ENCODE assay signal across 1 cellular context in the genomic region with DNA sequence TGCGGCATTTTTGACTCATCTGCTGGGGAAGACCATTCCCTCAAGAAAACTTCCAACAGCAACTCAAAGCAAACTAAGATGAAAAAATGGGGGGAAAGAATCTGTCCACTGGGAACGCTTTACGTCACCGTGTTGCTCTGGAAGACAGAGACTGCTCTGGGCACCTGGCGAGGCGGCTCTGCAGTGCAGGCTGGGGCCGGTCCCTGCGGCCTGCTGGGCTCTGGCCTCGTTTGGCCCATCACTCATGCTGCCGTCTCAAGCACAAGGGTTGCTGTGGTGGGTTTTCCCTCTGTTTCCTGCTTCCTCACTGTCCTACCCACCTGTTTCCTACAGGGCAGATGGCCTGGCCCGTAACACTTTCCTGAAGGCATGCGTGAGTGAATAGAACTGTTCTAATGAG.
TF ChIP-seq lines count a peak whose summit lies in the region.

No MANE protein-coding gene starts in this region.

TF ChIP-seq in GM23338, 12 proteins besides CTCF, POLR2A, EP300 and RAD21:
- TF ChIP-seq REST (IDR thresholded peaks at IDR 0.05; ENCODE audit: unreplicated experiment), result no peak
- TF ChIP-seq JUNB (IDR thresholded peaks at IDR 0.05; ENCODE audit: unreplicated experiment), result no peak
- TF ChIP-seq EZH2 (IDR thresholded peaks at IDR 0.05; ENCODE audit: low read depth, unreplicated experiment), result no peak
- TF ChIP-seq, protein P1, sequence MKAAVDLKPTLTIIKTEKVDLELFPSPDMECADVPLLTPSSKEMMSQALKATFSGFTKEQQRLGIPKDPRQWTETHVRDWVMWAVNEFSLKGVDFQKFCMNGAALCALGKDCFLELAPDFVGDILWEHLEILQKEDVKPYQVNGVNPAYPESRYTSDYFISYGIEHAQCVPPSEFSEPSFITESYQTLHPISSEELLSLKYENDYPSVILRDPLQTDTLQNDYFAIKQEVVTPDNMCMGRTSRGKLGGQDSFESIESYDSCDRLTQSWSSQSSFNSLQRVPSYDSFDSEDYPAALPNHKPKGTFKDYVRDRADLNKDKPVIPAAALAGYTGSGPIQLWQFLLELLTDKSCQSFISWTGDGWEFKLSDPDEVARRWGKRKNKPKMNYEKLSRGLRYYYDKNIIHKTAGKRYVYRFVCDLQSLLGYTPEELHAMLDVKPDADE (IDR thresholded peaks at IDR 0.05), result no peak
- TF ChIP-seq NANOG (IDR thresholded peaks at IDR 0.05; ENCODE audit: borderline replicate concordance), result no peak
- no peak for TF ChIP-seq EZH2phosphoT487 (IDR thresholded peaks at IDR 0.05; ENCODE audit: unreplicated experiment)
- no peak for TF ChIP-seq ZNF331 (CRISPR knock-in tag; IDR thresholded peaks at IDR 0.05; ENCODE audit: low read depth)
- TF ChIP-seq ZNF114 (CRISPR knock-in tag; IDR thresholded peaks at IDR 0.05), result no peak
- TF ChIP-seq STAT1 (IDR thresholded peaks at IDR 0.05; ENCODE audit: unreplicated experiment), result no peak
- TF ChIP-seq POLR2AphosphoS5 (IDR thresholded peaks at IDR 0.05; ENCODE audit: low read depth), result no peak
- no peak for TF ChIP-seq CREB1 (CRISPR knock-in tag; IDR thresholded peaks at IDR 0.05; ENCODE audit: low read depth)
- TF ChIP-seq, protein P2, sequence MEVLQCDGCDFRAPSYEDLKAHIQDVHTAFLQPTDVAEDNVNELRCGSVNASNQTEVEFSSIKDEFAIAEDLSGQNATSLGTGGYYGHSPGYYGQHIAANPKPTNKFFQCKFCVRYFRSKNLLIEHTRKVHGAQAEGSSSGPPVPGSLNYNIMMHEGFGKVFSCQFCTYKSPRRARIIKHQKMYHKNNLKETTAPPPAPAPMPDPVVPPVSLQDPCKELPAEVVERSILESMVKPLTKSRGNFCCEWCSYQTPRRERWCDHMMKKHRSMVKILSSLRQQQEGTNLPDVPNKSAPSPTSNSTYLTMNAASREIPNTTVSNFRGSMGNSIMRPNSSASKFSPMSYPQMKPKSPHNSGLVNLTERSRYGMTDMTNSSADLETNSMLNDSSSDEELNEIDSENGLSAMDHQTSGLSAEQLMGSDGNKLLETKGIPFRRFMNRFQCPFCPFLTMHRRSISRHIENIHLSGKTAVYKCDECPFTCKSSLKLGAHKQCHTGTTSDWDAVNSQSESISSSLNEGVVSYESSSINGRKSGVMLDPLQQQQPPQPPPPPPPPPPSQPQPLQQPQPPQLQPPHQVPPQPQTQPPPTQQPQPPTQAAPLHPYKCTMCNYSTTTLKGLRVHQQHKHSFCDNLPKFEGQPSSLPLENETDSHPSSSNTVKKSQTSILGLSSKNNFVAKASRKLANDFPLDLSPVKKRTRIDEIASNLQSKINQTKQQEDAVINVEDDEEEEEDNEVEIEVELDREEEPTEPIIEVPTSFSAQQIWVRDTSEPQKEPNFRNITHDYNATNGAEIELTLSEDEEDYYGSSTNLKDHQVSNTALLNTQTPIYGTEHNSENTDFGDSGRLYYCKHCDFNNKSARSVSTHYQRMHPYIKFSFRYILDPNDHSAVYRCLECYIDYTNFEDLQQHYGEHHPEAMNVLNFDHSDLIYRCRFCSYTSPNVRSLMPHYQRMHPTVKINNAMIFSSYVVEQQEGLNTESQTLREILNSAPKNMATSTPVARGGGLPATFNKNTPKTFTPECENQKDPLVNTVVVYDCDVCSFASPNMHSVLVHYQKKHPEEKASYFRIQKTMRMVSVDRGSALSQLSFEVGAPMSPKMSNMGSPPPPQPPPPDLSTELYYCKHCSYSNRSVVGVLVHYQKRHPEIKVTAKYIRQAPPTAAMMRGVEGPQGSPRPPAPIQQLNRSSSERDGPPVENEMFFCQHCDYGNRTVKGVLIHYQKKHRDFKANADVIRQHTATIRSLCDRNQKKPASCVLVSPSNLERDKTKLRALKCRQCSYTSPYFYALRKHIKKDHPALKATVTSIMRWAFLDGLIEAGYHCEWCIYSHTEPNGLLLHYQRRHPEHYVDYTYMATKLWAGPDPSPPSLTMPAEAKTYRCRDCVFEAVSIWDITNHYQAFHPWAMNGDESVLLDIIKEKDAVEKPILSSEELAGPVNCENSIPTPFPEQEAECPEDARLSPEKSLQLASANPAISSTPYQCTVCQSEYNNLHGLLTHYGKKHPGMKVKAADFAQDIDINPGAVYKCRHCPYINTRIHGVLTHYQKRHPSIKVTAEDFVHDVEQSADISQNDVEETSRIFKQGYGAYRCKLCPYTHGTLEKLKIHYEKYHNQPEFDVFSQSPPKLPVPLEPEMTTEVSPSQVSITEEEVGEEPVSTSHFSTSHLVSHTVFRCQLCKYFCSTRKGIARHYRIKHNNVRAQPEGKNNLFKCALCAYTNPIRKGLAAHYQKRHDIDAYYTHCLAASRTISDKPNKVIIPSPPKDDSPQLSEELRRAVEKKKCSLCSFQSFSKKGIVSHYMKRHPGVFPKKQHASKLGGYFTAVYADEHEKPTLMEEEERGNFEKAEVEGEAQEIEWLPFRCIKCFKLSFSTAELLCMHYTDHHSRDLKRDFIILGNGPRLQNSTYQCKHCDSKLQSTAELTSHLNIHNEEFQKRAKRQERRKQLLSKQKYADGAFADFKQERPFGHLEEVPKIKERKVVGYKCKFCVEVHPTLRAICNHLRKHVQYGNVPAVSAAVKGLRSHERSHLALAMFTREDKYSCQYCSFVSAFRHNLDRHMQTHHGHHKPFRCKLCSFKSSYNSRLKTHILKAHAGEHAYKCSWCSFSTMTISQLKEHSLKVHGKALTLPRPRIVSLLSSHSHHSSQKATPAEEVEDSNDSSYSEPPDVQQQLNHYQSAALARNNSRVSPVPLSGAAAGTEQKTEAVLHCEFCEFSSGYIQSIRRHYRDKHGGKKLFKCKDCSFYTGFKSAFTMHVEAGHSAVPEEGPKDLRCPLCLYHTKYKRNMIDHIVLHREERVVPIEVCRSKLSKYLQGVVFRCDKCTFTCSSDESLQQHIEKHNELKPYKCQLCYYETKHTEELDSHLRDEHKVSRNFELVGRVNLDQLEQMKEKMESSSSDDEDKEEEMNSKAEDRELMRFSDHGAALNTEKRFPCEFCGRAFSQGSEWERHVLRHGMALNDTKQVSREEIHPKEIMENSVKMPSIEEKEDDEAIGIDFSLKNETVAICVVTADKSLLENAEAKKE (CRISPR knock-in tag; IDR thresholded peaks at IDR 0.05), result no peak
